Comparison of ENCODE assay signal across 17 cellular contexts in genomic region chr4:699816-700580, GRCh38. TPM values are rescaled to one million over a fixed set of nuclear protein-coding genes. Genes with fewer than 3 reads are reported as not detected.
DNase-seq lines count a peak whose midpoint lies in the region; ATAC-seq, FAIRE-seq and TF ChIP-seq lines count a peak whose summit lies in the region.
"Had no signal": no experiment of that assay in that cellular context is flagged by ENCODE, and none has a peak within 500 bp of the region (broad histone marks: within the 10 kb centered on the region; RNA-seq: fewer than 3 reads in every experiment).

No MANE protein-coding gene starts in this region.

- peaks cover 4% of the 10 kb centered on the region for H3K27me3 Mint-ChIP-seq in activated naive CD8-positive, alpha-beta T cell treated with anti-CD3 and anti-CD28 coated beads for 36 hours
- H3K27me3 Mint-ChIP-seq in activated naive CD8-positive, alpha-beta T cell treated with anti-CD3 and anti-CD28 coated beads, Interleukin-2, amount 50 U/mL, for 24 hours: peaks cover 2% of the 10 kb centered on the region
- H3K27me3 Mint-ChIP-seq: stimulated activated naive B cell treated with anti-CD40 and anti-IgM and Interleukin-4, amounts not matched to agents 10 μg/mL and 1 μg/mL and 100 μg/mL, for 72 hours had no signal

- peak overlapping the region; percentile 53 for H3K4me3 ChIP-seq in SK-N-MC
- peak overlapping the region in 2 of 3 experiments; percentile 31 to 50; a peak in 3 of 6 replicates for H3K4me3 ChIP-seq in HepG2 (replicated peaks in 1 of 3; ENCODE audit: insufficient read depth in 1 of 3, low read depth in 2 of 3, low read length in 3 of 3)
- H3K4me3 ChIP-seq: vagina had no signal

- peak overlapping the region; percentile 72 for H3K4me2 ChIP-seq in HepG2 (ENCODE audit: low read depth, low read length)

- TF ChIP-seq CTCF in HepG2 (CRISPR knock-in tag; IDR thresholded peaks at IDR 0.05): no peak

- TF ChIP-seq RAD21 in HepG2 (CRISPR knock-in tag; IDR thresholded peaks at IDR 0.05): no peak

- CTCF ChIA-PET in HepG2 (lab: Yijun Ruan, JAX; ENCODE audit: low intra/inter-chr PET ratio, low total read pairs): interaction anchor here (2.7 kb wide), 1 partner anchor 16 kb away, joined by 7 read pairs; no protein-coding TSS in a partner anchor

- peak overlapping the region; percentile 38 for H3K27ac Mint-ChIP-seq in activated naive CD8-positive, alpha-beta T cell treated with anti-CD3 and anti-CD28 coated beads for 36 hours
- H3K27ac Mint-ChIP-seq in activated naive CD8-positive, alpha-beta T cell treated with anti-CD3 and anti-CD28 coated beads, Interleukin-2, amount 50 U/mL, for 24 hours: no peak overlapping the region

- H3K9ac ChIP-seq in SK-N-MC (ENCODE audit: insufficient read length): peak overlapping the region; percentile 20
- peak overlapping the region; percentile 29; the same call in 1 of the 2 replicates for H3K9ac ChIP-seq in HepG2 (ENCODE audit: insufficient read depth, low read depth, low read length)

- no peak for DNase-seq in activated naive CD8-positive, alpha-beta T cell treated with anti-CD3 and anti-CD28 coated beads for 36 hours
- DNase-seq in activated naive CD8-positive, alpha-beta T cell treated with anti-CD3 and anti-CD28 coated beads, Interleukin-2, amount 50 U/mL, for 24 hours: no peak
- no peak for DNase-seq in SK-N-MC (ENCODE audit: low read depth, low spot score)
- DNase-seq in HepG2 (ENCODE audit: low spot score): no peak
- DNase-seq in SKM-1 treated with dmso at 0.1 percent for 144 hours (lab: John Stamatoyannopoulos, UW; ENCODE audit: unreplicated experiment): no peak
- DNase-seq in NCI-H510A (lab: John Stamatoyannopoulos, UW): no peak
- DNase-seq in effector CD4-positive, alpha-beta T cell: no peak
- no peak for DNase-seq in RPMI8226
- DNase-seq: activated naive CD4-positive, alpha-beta T cell treated with anti-CD3 and anti-CD28 coated beads, Interleukin-2, amount 50 U/mL, for 16 hours; central memory CD4-positive, alpha-beta T cell; H9; NCI-H1694; NCI-H524 treated with DMSO at 0.1 percent for 48 hours; SHP77 had no signal

- no peaks in the 10 kb centered on the region for H4K20me1 ChIP-seq in HepG2 (ENCODE audit: insufficient read depth, low read length)

- POLR2A ChIA-PET in HepG2 (lab: Yijun Ruan, JAX): interaction anchor here (1.1 to 1.6 kb wide), 3 partner anchors 13 to 22 kb away, joined by 3 to 15 read pairs (median 4); no protein-coding TSS in a partner anchor

- H3K27ac ChIP-seq in SK-N-MC (0 out of 2 replicates have a peak overlapping the region, but pooled peaks have one; percentile 46), HepG2 (ENCODE audit: extremely low read length, insufficient read depth, low read length) (no peak overlapping the region)
- H3K27ac ChIP-seq: vagina had no signal

- intact Hi-C loops in HepG2 (cut with micrococcal nuclease; ENCODE audit: unreplicated experiment): no loop called here

- TF ChIP-seq EP300 in HepG2 (IDR thresholded peaks at IDR 0.05; ENCODE audit: low read depth in 2 of 2, low read length in 2 of 2): no peak
- no peak for TF ChIP-seq EP300 in HepG2 (CRISPR knock-in tag; IDR thresholded peaks at IDR 0.05; ENCODE audit: borderline replicate concordance)

- H3K4me1 ChIP-seq in HepG2 (ENCODE audit: insufficient read depth, low read length): peaks cover 41% of the 10 kb centered on the region

- ATAC-seq in activated naive CD8-positive, alpha-beta T cell treated with anti-CD3 and anti-CD28 coated beads, Interleukin-2, amount 50 U/mL, for 24 hours: no peak
- ATAC-seq in HepG2: no peak

- H3K27me3 ChIP-seq in HepG2 (ENCODE audit: control insufficient read depth in 1 of 2, insufficient read depth in 2 of 2, low read length in 2 of 2): peaks cover 3 to 23% of the 10 kb centered on the region in 2 experiments; a peak in 2 of 5 replicates
- H3K27me3 ChIP-seq: vagina had no signal

- no peak for FAIRE-seq in HepG2 (lab: Jason Lieb, UNC)
- FAIRE-seq: D721Med had no signal

- H3K36me3 ChIP-seq in SK-N-MC (ENCODE audit: insufficient read depth, low read length) (no peaks in the 10 kb centered on the region), HepG2 (replicated peaks in 1 of 2; ENCODE audit: control insufficient read depth in 1 of 2, insufficient read depth in 2 of 2, low read length in 2 of 2) (no peaks in the 10 kb centered on the region)
- H3K36me3 ChIP-seq: vagina had no signal

- WGBS in HepG2 (ENCODE audit: low lambda C conversion rate): 47% methylated on average over 21 of the region's 27 CpGs

- no peaks in the 10 kb centered on the region for H3K9me3 Mint-ChIP-seq in activated naive CD8-positive, alpha-beta T cell treated with anti-CD3 and anti-CD28 coated beads for 36 hours
- no peaks in the 10 kb centered on the region for H3K9me3 Mint-ChIP-seq in activated naive CD8-positive, alpha-beta T cell treated with anti-CD3 and anti-CD28 coated beads, Interleukin-2, amount 50 U/mL, for 24 hours
- H3K9me3 Mint-ChIP-seq: stimulated activated naive B cell treated with anti-CD40 and anti-IgM and Interleukin-4, amounts not matched to agents 10 μg/mL and 1 μg/mL and 100 μg/mL, for 72 hours had no signal

- H3K36me3 Mint-ChIP-seq in activated naive CD8-positive, alpha-beta T cell treated with anti-CD3 and anti-CD28 coated beads for 36 hours: no peaks in the 10 kb centered on the region
- no peaks in the 10 kb centered on the region for H3K36me3 Mint-ChIP-seq in activated naive CD8-positive, alpha-beta T cell treated with anti-CD3 and anti-CD28 coated beads, Interleukin-2, amount 50 U/mL, for 24 hours (ENCODE audit: low read depth)
- H3K36me3 Mint-ChIP-seq: stimulated activated naive B cell treated with anti-CD40 and anti-IgM and Interleukin-4, amounts not matched to agents 10 μg/mL and 1 μg/mL and 100 μg/mL, for 72 hours had no signal

- H3K79me2 ChIP-seq in HepG2 (ENCODE audit: insufficient read depth, low read length): no peaks in the 10 kb centered on the region

- H3K4me3 Mint-ChIP-seq in activated naive CD8-positive, alpha-beta T cell treated with anti-CD3 and anti-CD28 coated beads for 36 hours: no peak overlapping the region
- no peak overlapping the region for H3K4me3 Mint-ChIP-seq in activated naive CD8-positive, alpha-beta T cell treated with anti-CD3 and anti-CD28 coated beads, Interleukin-2, amount 50 U/mL, for 24 hours
- H3K4me3 Mint-ChIP-seq: H9 had no signal

- peaks cover 10% of the 10 kb centered on the region for H3K4me1 Mint-ChIP-seq in activated naive CD8-positive, alpha-beta T cell treated with anti-CD3 and anti-CD28 coated beads for 36 hours
- H3K4me1 Mint-ChIP-seq in activated naive CD8-positive, alpha-beta T cell treated with anti-CD3 and anti-CD28 coated beads, Interleukin-2, amount 50 U/mL, for 24 hours: peaks cover 9% of the 10 kb centered on the region

- peak overlapping the region; percentile 93 for H2AFZ ChIP-seq in HepG2 (ENCODE audit: low read length)

- no TSS peak for BruUV-seq in HepG2 (replicated peaks; lab: Mats Ljungman, UMichigan)

- no peak for TF ChIP-seq POLR2A in HepG2 (IDR thresholded peaks at IDR 0.05; ENCODE audit: insufficient read depth in 1 of 2, low read depth in 2 of 2, low read length in 2 of 2)

- in situ Hi-C loops in HepG2 (cut with HindIII; ENCODE audit: extremely low pct_ligation_motif_present, low pct_unique_long_range_greater_than_20kb): no loop called here

- H3K9me3 ChIP-seq in SK-N-MC (ENCODE audit: low read depth, low read length) (no peaks in the 10 kb centered on the region), HepG2 (ENCODE audit: low read length) (no peaks in the 10 kb centered on the region)
- H3K9me3 ChIP-seq: vagina had no signal

RNA-seq across cellular contexts. Expression of gene PCGF3, which starts 5.6 kb away (rescaled TPM):
- total RNA-seq in activated naive CD8-positive, alpha-beta T cell treated with anti-CD3 and anti-CD28 coated beads for 36 hours: 10 to 100 TPM; 19.7 to 21.2 TPM
- 24.2 and 28.6 TPM in 2 replicates for total RNA-seq in HepG2 (2016; rRNA removed; fragmentation: Illumina TruSeq; extraction: Trizol)
- total RNA-seq in HepG2 (2016; cell fraction: cytosol; rRNA removed; fragmentation: Illumina TruSeq; extraction: Trizol; ENCODE audit: low read depth): 16.2 and 16.7 TPM in 2 replicates
- 22.5 and 27.7 TPM in 2 replicates for total RNA-seq in HepG2 (2016; cell fraction: insoluble cytoplasmic fraction; rRNA removed; fragmentation: Illumina TruSeq; extraction: Trizol)
- total RNA-seq in HepG2 (2016; cell fraction: membrane; rRNA removed; fragmentation: Illumina TruSeq; extraction: Trizol): 36.9 and 38.9 TPM in 2 replicates
- 40.6 and 42.6 TPM in 2 replicates for total RNA-seq in HepG2 (2016; cell fraction: nucleus; rRNA removed; fragmentation: Illumina TruSeq; extraction: Trizol)
- polyA plus RNA-seq in HepG2 (2011; rRNA removed): 66.2 and 80.8 TPM in 2 replicates
- polyA plus RNA-seq in HepG2 (2011; cell fraction: cytosol; rRNA removed): 32.3 and 37.9 TPM in 2 replicates
- polyA plus RNA-seq in HepG2 (2011; cell fraction: nucleus; rRNA removed): 406 and 428 TPM in 2 replicates
- polyA plus RNA-seq in HepG2 (2012): 37.8 and 47.7 TPM in 2 replicates
- 13.4 and 15.5 TPM in 2 replicates for polyA plus RNA-seq in HepG2 (2016; cell fraction: cytosol; fragmentation: Illumina TruSeq; extraction: Trizol; ENCODE audit: low read depth)
- 20.0 and 26.4 TPM in 2 replicates for polyA plus RNA-seq in HepG2 (2016; cell fraction: insoluble cytoplasmic fraction; fragmentation: Illumina TruSeq; extraction: Trizol; ENCODE audit: low read depth)
- 26.7 and 30.4 TPM in 2 replicates for polyA plus RNA-seq in HepG2 (2016; cell fraction: membrane; fragmentation: Illumina TruSeq; extraction: Trizol; ENCODE audit: low read depth)
- 92.0 and 96.8 TPM in 2 replicates for polyA plus RNA-seq in HepG2 (2016; cell fraction: nucleus; fragmentation: Illumina TruSeq; extraction: Trizol; ENCODE audit: insufficient read depth, low read depth)
- polyA minus RNA-seq in HepG2 (2011; rRNA and poly(A)+ RNA removed; ENCODE audit: low replicate concordance): 38.9 and 82.6 TPM in 2 replicates
- 18.1 and 23.5 TPM in 2 replicates for polyA minus RNA-seq in HepG2 (2011; cell fraction: cytosol; rRNA and poly(A)+ RNA removed)
- 119 and 121 TPM in 2 replicates for polyA minus RNA-seq in HepG2 (2011; cell fraction: nucleus; rRNA and poly(A)+ RNA removed)

RNA-seq across cellular contexts. Expression of gene SLC49A3, which starts 11.0 kb away (rescaled TPM):
- under 1 TPM; 0.38 to 0.43 TPM for total RNA-seq in activated naive CD8-positive, alpha-beta T cell treated with anti-CD3 and anti-CD28 coated beads for 36 hours
- 0.07 TPM in 1 of 2 replicates, not detected in the other for total RNA-seq in HepG2 (2016; rRNA removed; fragmentation: Illumina TruSeq; extraction: Trizol)
- not detected in 2 replicates for total RNA-seq in HepG2 (2016; cell fraction: cytosol; rRNA removed; fragmentation: Illumina TruSeq; extraction: Trizol; ENCODE audit: low read depth)
- 0.09 TPM in 1 of 2 replicates, not detected in the other for total RNA-seq in HepG2 (2016; cell fraction: insoluble cytoplasmic fraction; rRNA removed; fragmentation: Illumina TruSeq; extraction: Trizol)
- total RNA-seq in HepG2 (2016; cell fraction: membrane; rRNA removed; fragmentation: Illumina TruSeq; extraction: Trizol): not detected in 2 replicates
- 0.62 TPM in 1 of 2 replicates, not detected in the other for total RNA-seq in HepG2 (2016; cell fraction: nucleus; rRNA removed; fragmentation: Illumina TruSeq; extraction: Trizol)
- 0.17 and 0.22 TPM in 2 replicates for polyA plus RNA-seq in HepG2 (2011; rRNA removed)
- 0.10 and 0.16 TPM in 2 replicates for polyA plus RNA-seq in HepG2 (2011; cell fraction: cytosol; rRNA removed)
- polyA plus RNA-seq in HepG2 (2011; cell fraction: nucleus; rRNA removed): 1.9 and 2.5 TPM in 2 replicates
- 0.21 and 0.29 TPM in 2 replicates for polyA plus RNA-seq in HepG2 (2012)
- polyA plus RNA-seq in HepG2 (2016; cell fraction: cytosol; fragmentation: Illumina TruSeq; extraction: Trizol; ENCODE audit: low read depth): 0.07 TPM in 1 of 2 replicates, not detected in the other
- not detected in 2 replicates for polyA plus RNA-seq in HepG2 (2016; cell fraction: insoluble cytoplasmic fraction; fragmentation: Illumina TruSeq; extraction: Trizol; ENCODE audit: low read depth)
- polyA plus RNA-seq in HepG2 (2016; cell fraction: membrane; fragmentation: Illumina TruSeq; extraction: Trizol; ENCODE audit: low read depth): not detected in 2 replicates
- polyA plus RNA-seq in HepG2 (2016; cell fraction: nucleus; fragmentation: Illumina TruSeq; extraction: Trizol; ENCODE audit: insufficient read depth, low read depth): 0.53 TPM in 1 of 2 replicates, not detected in the other
- 0.12 TPM in 1 of 2 replicates, not detected in the other for polyA minus RNA-seq in HepG2 (2011; rRNA and poly(A)+ RNA removed; ENCODE audit: low replicate concordance)
- polyA minus RNA-seq in HepG2 (2011; cell fraction: cytosol; rRNA and poly(A)+ RNA removed): not detected in 2 replicates
- polyA minus RNA-seq in HepG2 (2011; cell fraction: nucleus; rRNA and poly(A)+ RNA removed): 0.25 and 0.26 TPM in 2 replicates

RNA-seq across cellular contexts. Expression of gene MYL5, which starts 25.7 kb away (rescaled TPM):
- total RNA-seq in activated naive CD8-positive, alpha-beta T cell treated with anti-CD3 and anti-CD28 coated beads for 36 hours: 10 to 100 TPM; 22.7 to 22.9 TPM
- 11.0 and 16.0 TPM in 2 replicates for total RNA-seq in HepG2 (2016; rRNA removed; fragmentation: Illumina TruSeq; extraction: Trizol)
- total RNA-seq in HepG2 (2016; cell fraction: cytosol; rRNA removed; fragmentation: Illumina TruSeq; extraction: Trizol; ENCODE audit: low read depth): 6.7 and 8.0 TPM in 2 replicates
- 10.1 and 16.2 TPM in 2 replicates for total RNA-seq in HepG2 (2016; cell fraction: insoluble cytoplasmic fraction; rRNA removed; fragmentation: Illumina TruSeq; extraction: Trizol)
- 7.6 and 8.2 TPM in 2 replicates for total RNA-seq in HepG2 (2016; cell fraction: membrane; rRNA removed; fragmentation: Illumina TruSeq; extraction: Trizol)
- 15.9 and 16.6 TPM in 2 replicates for total RNA-seq in HepG2 (2016; cell fraction: nucleus; rRNA removed; fragmentation: Illumina TruSeq; extraction: Trizol)
- polyA plus RNA-seq in HepG2 (2011; rRNA removed): 6.5 and 11.5 TPM in 2 replicates
- 4.1 and 4.4 TPM in 2 replicates for polyA plus RNA-seq in HepG2 (2011; cell fraction: cytosol; rRNA removed)
- 40.0 and 46.9 TPM in 2 replicates for polyA plus RNA-seq in HepG2 (2011; cell fraction: nucleus; rRNA removed)
- 7.4 and 8.9 TPM in 2 replicates for polyA plus RNA-seq in HepG2 (2012)
- 4.4 and 5.5 TPM in 2 replicates for polyA plus RNA-seq in HepG2 (2016; cell fraction: cytosol; fragmentation: Illumina TruSeq; extraction: Trizol; ENCODE audit: low read depth)
- 8.5 and 12.2 TPM in 2 replicates for polyA plus RNA-seq in HepG2 (2016; cell fraction: insoluble cytoplasmic fraction; fragmentation: Illumina TruSeq; extraction: Trizol; ENCODE audit: low read depth)
- polyA plus RNA-seq in HepG2 (2016; cell fraction: membrane; fragmentation: Illumina TruSeq; extraction: Trizol; ENCODE audit: low read depth): 4.9 and 6.3 TPM in 2 replicates
- 33.7 and 41.8 TPM in 2 replicates for polyA plus RNA-seq in HepG2 (2016; cell fraction: nucleus; fragmentation: Illumina TruSeq; extraction: Trizol; ENCODE audit: insufficient read depth, low read depth)
- 3.4 and 4.4 TPM in 2 replicates for polyA minus RNA-seq in HepG2 (2011; rRNA and poly(A)+ RNA removed; ENCODE audit: low replicate concordance)
- 1.4 TPM in 1 of 2 replicates, not detected in the other for polyA minus RNA-seq in HepG2 (2011; cell fraction: cytosol; rRNA and poly(A)+ RNA removed)
- 11.8 and 15.5 TPM in 2 replicates for polyA minus RNA-seq in HepG2 (2011; cell fraction: nucleus; rRNA and poly(A)+ RNA removed)

RNA-seq across cellular contexts. Expression of gene ATP5ME, which starts 25.9 kb away (rescaled TPM):
- 100 to 1,000 TPM; 284 to 287 TPM for total RNA-seq in activated naive CD8-positive, alpha-beta T cell treated with anti-CD3 and anti-CD28 coated beads for 36 hours
- 753 and 1,048 TPM in 2 replicates for total RNA-seq in HepG2 (2016; rRNA removed; fragmentation: Illumina TruSeq; extraction: Trizol)
- 458 and 593 TPM in 2 replicates for total RNA-seq in HepG2 (2016; cell fraction: cytosol; rRNA removed; fragmentation: Illumina TruSeq; extraction: Trizol; ENCODE audit: low read depth)
- total RNA-seq in HepG2 (2016; cell fraction: insoluble cytoplasmic fraction; rRNA removed; fragmentation: Illumina TruSeq; extraction: Trizol): 792 and 1,109 TPM in 2 replicates
- 613 and 660 TPM in 2 replicates for total RNA-seq in HepG2 (2016; cell fraction: membrane; rRNA removed; fragmentation: Illumina TruSeq; extraction: Trizol)
- total RNA-seq in HepG2 (2016; cell fraction: nucleus; rRNA removed; fragmentation: Illumina TruSeq; extraction: Trizol): 219 and 249 TPM in 2 replicates
- polyA plus RNA-seq in HepG2 (2011; rRNA removed): 301 and 305 TPM in 2 replicates
- polyA plus RNA-seq in HepG2 (2011; cell fraction: cytosol; rRNA removed): 507 and 666 TPM in 2 replicates
- polyA plus RNA-seq in HepG2 (2011; cell fraction: nucleus; rRNA removed): 133 and 152 TPM in 2 replicates
- 451 and 767 TPM in 2 replicates for polyA plus RNA-seq in HepG2 (2012)
- 482 and 603 TPM in 2 replicates for polyA plus RNA-seq in HepG2 (2016; cell fraction: cytosol; fragmentation: Illumina TruSeq; extraction: Trizol; ENCODE audit: low read depth)
- 926 and 995 TPM in 2 replicates for polyA plus RNA-seq in HepG2 (2016; cell fraction: insoluble cytoplasmic fraction; fragmentation: Illumina TruSeq; extraction: Trizol; ENCODE audit: low read depth)
- 496 and 594 TPM in 2 replicates for polyA plus RNA-seq in HepG2 (2016; cell fraction: membrane; fragmentation: Illumina TruSeq; extraction: Trizol; ENCODE audit: low read depth)
- 426 and 431 TPM in 2 replicates for polyA plus RNA-seq in HepG2 (2016; cell fraction: nucleus; fragmentation: Illumina TruSeq; extraction: Trizol; ENCODE audit: insufficient read depth, low read depth)
- polyA minus RNA-seq in HepG2 (2011; rRNA and poly(A)+ RNA removed; ENCODE audit: low replicate concordance): 68.8 and 71.4 TPM in 2 replicates
- 62.0 and 63.6 TPM in 2 replicates for polyA minus RNA-seq in HepG2 (2011; cell fraction: cytosol; rRNA and poly(A)+ RNA removed)
- polyA minus RNA-seq in HepG2 (2011; cell fraction: nucleus; rRNA and poly(A)+ RNA removed): 23.6 and 38.7 TPM in 2 replicates
